ENCODE assay signal across 20 cellular contexts in the genomic region with DNA sequence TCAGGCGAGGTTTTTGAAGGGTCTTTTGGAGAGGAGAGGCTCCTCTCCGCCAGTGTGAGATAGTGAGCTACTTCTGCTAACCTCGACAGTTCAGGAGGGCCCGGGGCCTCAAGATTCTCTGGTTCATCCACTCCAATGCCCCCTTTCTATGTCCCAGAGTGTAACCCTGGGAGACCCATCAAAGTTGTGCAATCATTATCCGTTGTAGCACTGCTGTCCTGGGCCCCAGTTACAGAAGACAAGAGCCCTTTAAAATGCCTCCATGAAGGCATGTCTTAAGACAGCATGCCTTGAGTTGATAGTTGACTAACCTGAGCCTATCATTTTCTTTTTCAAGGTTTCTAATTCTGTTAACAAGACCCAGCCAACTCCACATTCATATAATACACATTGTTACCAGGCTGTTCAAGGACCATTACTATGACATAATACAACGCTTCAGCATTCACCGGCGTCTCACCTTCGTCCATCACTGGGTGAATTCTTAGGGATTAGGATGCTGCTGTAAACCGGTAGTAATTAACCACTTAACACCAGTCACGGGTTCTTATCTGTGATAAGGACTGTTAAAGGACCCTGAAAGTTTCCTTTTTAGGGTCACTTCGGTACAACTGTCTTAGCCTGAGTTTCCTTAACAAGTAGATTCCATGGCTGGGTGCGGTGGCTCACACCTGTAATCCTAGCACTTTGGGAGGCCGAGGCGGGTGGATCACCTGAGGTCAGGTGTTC. TPM values are rescaled to one million over a fixed set of nuclear protein-coding genes. Genes with fewer than 3 reads are reported as not detected.
A peak's percentile ranks its signal among the peaks of the same experiment; 100 is the strongest.
DNase-seq lines count a peak whose midpoint lies in the region; ATAC-seq, FAIRE-seq and TF ChIP-seq lines count a peak whose summit lies in the region.
"Had no signal": no experiment of that assay in that cellular context is flagged by ENCODE, and none has a peak within 500 bp of the region (broad histone marks: within the 10 kb centered on the region; RNA-seq: fewer than 3 reads in every experiment).

No MANE protein-coding gene starts in this region.

- no peak overlapping the region for H2BK5ac ChIP-seq in mesendoderm (ENCODE audit: low read length)

- H3K9ac ChIP-seq in HUES64 (ENCODE audit: low read depth, low read length) (no peak overlapping the region), astrocyte (ENCODE audit: low read length) (no peak overlapping the region), mesendoderm (ENCODE audit: low read length) (no peak overlapping the region)
- H3K9ac ChIP-seq: BLaER1, KMS-11 had no signal

- ATAC-seq in GM23338 (no peak), HG02588 (IDR thresholded peaks at IDR 0.05; ENCODE audit: unreplicated experiment) (no peak)
- ATAC-seq: CD8-positive, alpha-beta T cell had no signal

- H3K4me1 ChIP-seq in GM23338 (ENCODE audit: insufficient read depth) (peaks cover 23% of the 10 kb centered on the region), HUES64 (ENCODE audit: insufficient read depth, low read length) (peaks cover 20% of the 10 kb centered on the region), astrocyte (ENCODE audit: insufficient read depth, low read length) (peaks cover 25% of the 10 kb centered on the region), mesendoderm (ENCODE audit: control insufficient read depth, low read depth, low read length) (peaks cover 11% of the 10 kb centered on the region)

- H3K79me1 ChIP-seq in mesendoderm (ENCODE audit: low read length) = no peaks in the 10 kb centered on the region

- peaks cover 26% of the 10 kb centered on the region; the same call in 1 of the 2 replicates for H3K9me2 ChIP-seq in GM23338 (ENCODE audit: insufficient read depth)

- no peak overlapping the region for H4K8ac ChIP-seq in mesendoderm (ENCODE audit: low read depth, low read length)

- H3K9me3 ChIP-seq in HUES64 (ENCODE audit: insufficient read depth, low read depth, low read length) = no peaks in the 10 kb centered on the region
- H3K9me3 ChIP-seq in astrocyte (ENCODE audit: insufficient read depth, low read depth, low read length) = no peaks in the 10 kb centered on the region

- H3K27ac ChIP-seq in GM23338 (ENCODE audit: low read depth) (peak overlapping the region; percentile 50; the same call in 1 of the 2 replicates), HUES64 (ENCODE audit: low read depth, low read length) (peak overlapping the region; percentile 79; the same call in 1 of the 2 replicates), astrocyte (ENCODE audit: low read depth, low read length) (no peak overlapping the region), mesendoderm (ENCODE audit: low read depth, low read length) (no peak overlapping the region)
- H3K27ac ChIP-seq: BLaER1, KMS-11 had no signal

- H3F3A ChIP-seq in GM23338 (replicated peaks; ENCODE audit: low read depth) = no peaks in the 10 kb centered on the region

- H3K56ac ChIP-seq in mesendoderm (ENCODE audit: low read length) = no peak overlapping the region

- H3K4me3 ChIP-seq in GM23338 (no peak overlapping the region), HUES64 (ENCODE audit: low read length) (no peak overlapping the region), astrocyte (ENCODE audit: insufficient read depth, low read depth, low read length) (no peak overlapping the region), mesendoderm (ENCODE audit: low read length) (no peak overlapping the region)
- H3K4me3 ChIP-seq: BLaER1 had no signal

- no peaks in the 10 kb centered on the region for H3K27me3 ChIP-seq in GM23338 (ENCODE audit: insufficient read depth)
- H3K27me3 ChIP-seq in HUES64 (ENCODE audit: insufficient read depth, low read length) = no peaks in the 10 kb centered on the region
- no peaks in the 10 kb centered on the region for H3K27me3 ChIP-seq in astrocyte (ENCODE audit: insufficient read depth, low read length)
- no peaks in the 10 kb centered on the region for H3K27me3 ChIP-seq in mesendoderm (ENCODE audit: insufficient read depth, low read length, poor library complexity)
- H3K27me3 ChIP-seq: BLaER1 had no signal

- H3K4me3 Mint-ChIP-seq in GM23338 = no peak overlapping the region
- H3K4me3 Mint-ChIP-seq in astrocyte (ENCODE audit: unreplicated experiment) = no peak overlapping the region
- H3K4me3 Mint-ChIP-seq: CD8-positive, alpha-beta T cell had no signal

- H3K4me1 Mint-ChIP-seq in GM23338 (peaks cover 26% of the 10 kb centered on the region), astrocyte (ENCODE audit: low read depth, unreplicated experiment) (peaks cover 17% of the 10 kb centered on the region)

- no peak overlapping the region for H2BK15ac ChIP-seq in mesendoderm (replicated peaks; ENCODE audit: low read depth)

- H3K18ac ChIP-seq in mesendoderm (ENCODE audit: low read length) = peak overlapping the region; percentile 53

- no peak for FAIRE-seq in astrocyte (lab: Jason Lieb, UNC)
- FAIRE-seq: GM18507 had no signal

- no peak overlapping the region for H2AK5ac ChIP-seq in mesendoderm (ENCODE audit: low read length)

- no peak overlapping the region for H2AFZ ChIP-seq in GM23338
- H2AFZ ChIP-seq in astrocyte (ENCODE audit: low read depth, low read length) = no peak overlapping the region

- DNase-seq in GM23338 (ENCODE audit: low spot score) = no peak
- no peak for DNase-seq in astrocyte (ENCODE audit: low read depth)
- DNase-seq in mesendoderm = peak; percentile 68
- no peak for DNase-seq in superior temporal gyrus (ENCODE audit: extremely low spot score)
- no peak for DNase-seq in DMS114 treated with DMSO at 0.1 percent for 48 hours (lab: John Stamatoyannopoulos, UW; ENCODE audit: unreplicated experiment)
- DNase-seq: CD8-positive, alpha-beta T cell; GDM1; GOT3; MV-4-11; NCI-H1694; NCI-H2081; NCI-H2171; NCI-H524 treated with DMSO at 0.1 percent for 48 hours; OCI-M1; SHP77 had no signal

- H3K36me3 ChIP-seq in GM23338 (ENCODE audit: insufficient read depth) = no peaks in the 10 kb centered on the region
- no peaks in the 10 kb centered on the region for H3K36me3 ChIP-seq in HUES64 (ENCODE audit: insufficient read depth, low read length)
- no peaks in the 10 kb centered on the region for H3K36me3 ChIP-seq in astrocyte (ENCODE audit: insufficient read depth, low read length)
- H3K36me3 ChIP-seq in mesendoderm (ENCODE audit: control insufficient read depth, insufficient read depth, low read length) = no peaks in the 10 kb centered on the region
- H3K36me3 ChIP-seq: BLaER1 had no signal

- no peak overlapping the region for H3K23ac ChIP-seq in mesendoderm (ENCODE audit: low read length)

- H3K27me3 Mint-ChIP-seq in GM23338 (ENCODE audit: insufficient read depth, low read depth, poor library complexity) (peaks cover 10% of the 10 kb centered on the region), astrocyte (ENCODE audit: low read depth, unreplicated experiment) (peaks cover 2% of the 10 kb centered on the region)

- no peak overlapping the region for H4K5ac ChIP-seq in mesendoderm (ENCODE audit: low read length)

- H3K36me3 Mint-ChIP-seq in GM23338 (ENCODE audit: low read depth) = no peaks in the 10 kb centered on the region
- no peaks in the 10 kb centered on the region for H3K36me3 Mint-ChIP-seq in astrocyte (ENCODE audit: low read depth, unreplicated experiment)
- H3K36me3 Mint-ChIP-seq: CD8-positive, alpha-beta T cell had no signal

- H3K9me3 Mint-ChIP-seq in GM23338 (no peaks in the 10 kb centered on the region), astrocyte (ENCODE audit: unreplicated experiment) (peaks cover 3% of the 10 kb centered on the region)
- H3K9me3 Mint-ChIP-seq: CD8-positive, alpha-beta T cell had no signal

- H4K20me1 ChIP-seq in GM23338 (replicated peaks; ENCODE audit: insufficient read depth) (no peaks in the 10 kb centered on the region), astrocyte (ENCODE audit: insufficient read depth, low read length) (no peaks in the 10 kb centered on the region)
- H4K20me1 ChIP-seq: BLaER1 had no signal

- WGBS in HUES64 = 92% methylated on average over 15 of the region's 15 CpGs
- no CpG with 5 or more reads among the region's 15 CpGs for WGBS in mesendoderm (ENCODE audit: extremely low coverage, insufficient coverage, low lambda C conversion rate)

- H3K4me2 ChIP-seq in GM23338 = no peak overlapping the region
- no peak overlapping the region for H3K4me2 ChIP-seq in astrocyte (ENCODE audit: low read length)
- no peak overlapping the region for H3K4me2 ChIP-seq in mesendoderm (ENCODE audit: low read length)
- H3K4me2 ChIP-seq: BLaER1, KMS-11 had no signal

- TF ChIP-seq CTCF in GM23338 (conservative IDR thresholded peaks at IDR 0.05; ENCODE audit: low read depth in 2 of 2) = no peak
- no peak for TF ChIP-seq CTCF in astrocyte (IDR thresholded peaks at IDR 0.05; ENCODE audit: insufficient read depth, low read depth, low read length)

- peak overlapping the region; percentile 6 for H3K4ac ChIP-seq in mesendoderm (ENCODE audit: low read depth, low read length)

- no peak overlapping the region for H2BK120ac ChIP-seq in mesendoderm (ENCODE audit: low read depth, low read length)

- H3K79me2 ChIP-seq in GM23338 (replicated peaks; ENCODE audit: insufficient read depth) (no peaks in the 10 kb centered on the region), astrocyte (ENCODE audit: insufficient read depth, low read length) (no peaks in the 10 kb centered on the region), mesendoderm (ENCODE audit: control insufficient read depth, insufficient read depth, low read length) (no peaks in the 10 kb centered on the region)

- H3K27ac Mint-ChIP-seq in GM23338 (no peak overlapping the region), astrocyte (ENCODE audit: unreplicated experiment) (peak overlapping the region; percentile 9)
- H3K27ac Mint-ChIP-seq: CD8-positive, alpha-beta T cell had no signal

TF ChIP-seq in GM23338, 12 proteins besides CTCF, POLR2A, EP300 and RAD21 (continues in another document):
- TF ChIP-seq ZNF114 (CRISPR knock-in tag; IDR thresholded peaks at IDR 0.05) (no peak), POLR2AphosphoS5 (IDR thresholded peaks at IDR 0.05; ENCODE audit: low read depth) (no peak), NANOG (IDR thresholded peaks at IDR 0.05; ENCODE audit: borderline replicate concordance) (no peak), EZH2 (IDR thresholded peaks at IDR 0.05; ENCODE audit: low read depth, unreplicated experiment) (no peak), ZNF331 (CRISPR knock-in tag; IDR thresholded peaks at IDR 0.05; ENCODE audit: low read depth) (no peak)

RNA-seq across cellular contexts. Expression of a gene that starts 37.4 kb away (rescaled TPM):
- 29.4 and 40.1 TPM in 2 replicates for total RNA-seq in GM23338 (2014; rRNA removed; shearing (Covaris generic))
- 12.2 and 17.7 TPM in 2 replicates for polyA plus RNA-seq in GM23338 (2016; fragmentation: Nextera tagmentation; extraction: Ambion mirVana)
- 11.5 TPM for polyA plus RNA-seq in HUES64 (2013, experiment 1 of 2)
- 12.4 TPM for polyA plus RNA-seq in HUES64 (2013, experiment 2 of 2)
- total RNA-seq in astrocyte = 31.2 and 34.5 TPM in 2 replicates
- polyA plus RNA-seq in mesendoderm (2013, experiment 1 of 2) = 9.7 TPM
- 10.0 TPM for polyA plus RNA-seq in mesendoderm (2013, experiment 2 of 2)

Comparison
In these comparisons a context has a peak if more than half of its experiments do, and no peak if none do; other contexts are left out.
1. H3K27ac ChIP-seq: peak in GM23338 (single experiment) and HUES64 (single experiment); none in astrocyte (single experiment) and mesendoderm (single experiment).